1 cellular context compared by ENCODE assay signal in the genomic region with DNA sequence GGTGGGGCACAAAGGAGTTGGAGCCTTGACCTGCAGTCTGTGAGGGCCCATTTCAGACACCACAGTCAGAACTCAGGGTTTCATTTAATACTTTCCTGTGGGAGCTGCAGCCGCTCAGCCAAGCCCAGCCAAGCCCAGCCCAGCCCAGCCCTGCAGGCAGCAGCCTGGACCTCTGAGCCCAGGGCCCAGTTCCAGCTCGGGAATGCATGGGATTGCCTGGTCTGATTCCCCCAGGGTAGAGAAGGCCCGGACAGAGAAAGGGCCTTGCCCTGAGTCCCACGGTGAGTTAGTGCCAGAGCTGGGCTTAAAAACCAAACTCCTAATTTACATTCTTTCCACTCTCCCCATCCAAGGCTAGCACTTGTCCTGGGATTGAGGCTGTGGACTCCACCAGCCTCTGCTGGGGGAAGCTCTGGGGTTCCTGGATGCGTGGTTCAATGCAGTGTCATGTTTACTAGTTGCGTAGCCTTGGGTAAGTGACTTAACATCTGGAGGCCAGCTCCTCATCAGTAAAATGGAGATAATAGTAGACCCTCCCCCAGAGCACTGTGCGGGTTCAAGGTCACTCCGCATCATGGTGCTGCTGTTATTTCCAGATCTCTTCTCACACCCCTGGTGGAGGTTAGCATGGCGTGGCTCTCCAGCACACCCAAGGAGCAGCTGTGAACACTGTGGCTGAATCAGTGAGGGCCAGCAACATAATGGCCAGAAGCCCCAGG.
TF ChIP-seq lines count a peak whose summit lies in the region.

No MANE protein-coding gene starts in this region.

TF ChIP-seq in HepG2, 621 proteins besides CTCF, POLR2A, EP300 and RAD21:
- TF ChIP-seq SP4 (CRISPR knock-in tag; IDR thresholded peaks at IDR 0.05) (0 out of 2 replicates have a peak, but pooled peaks have one; percentile 19), LCORL (IDR thresholded peaks at IDR 0.05) (no peak), LCORL (CRISPR knock-in tag; IDR thresholded peaks at IDR 0.05) (no peak), ZNF501 (CRISPR knock-in tag; IDR thresholded peaks at IDR 0.05) (peak; percentile 48; the same call in 1 of the 2 replicates)
